Comparison of ENCODE assay signal across 11 cellular contexts in genomic region chr12:76259071-76259470, GRCh38.
DNase-seq lines count a peak whose midpoint lies in the region; ATAC-seq and TF ChIP-seq lines count a peak whose summit lies in the region.
"Had no signal": no experiment of that assay in that cellular context is flagged by ENCODE, and none has a peak within 500 bp of the region (broad histone marks: within the 10 kb centered on the region; RNA-seq: fewer than 3 reads in every experiment).

No MANE protein-coding gene starts in this region.

- H3K27ac ChIP-seq in AG04450 (ENCODE audit: low read depth, low read length) = peak overlapping the region; percentile 68
- peak overlapping the region; percentile 96 for H3K27ac ChIP-seq in RWPE2 (ENCODE audit: poor library complexity, severe bottlenecking)
- H3K27ac ChIP-seq in esophagus squamous epithelium = peak overlapping the region; percentile 54 to 85 (median 78)
- H3K27ac ChIP-seq in neural progenitor cell = peak overlapping the region; percentile 71

- H3K36me3 Mint-ChIP-seq in neural progenitor cell = peaks cover 2% of the 10 kb centered on the region

- H3K4me1 ChIP-seq in RWPE2 (ENCODE audit: insufficient read depth, poor library complexity, severe bottlenecking) (peaks cover 19% of the 10 kb centered on the region), esophagus squamous epithelium (peaks cover 7 to 47% (median 23%) of the 10 kb centered on the region in 3 donors), neural progenitor cell (peaks cover 21% of the 10 kb centered on the region)

- peaks cover 11% of the 10 kb centered on the region for H3K27me3 Mint-ChIP-seq in neural progenitor cell (ENCODE audit: insufficient read depth, low read depth)

- no peaks in the 10 kb centered on the region for H4K20me1 ChIP-seq in neural progenitor cell (ENCODE audit: low read depth)

- intact Hi-C loops in esophagus squamous epithelium (cut with DNase I) = no loop called here

- H3K36me3 ChIP-seq in RWPE2 (ENCODE audit: low read depth) = peaks cover 10% of the 10 kb centered on the region; the same call in 1 of the 2 replicates
- no peaks in the 10 kb centered on the region for H3K36me3 ChIP-seq in esophagus squamous epithelium
- no peaks in the 10 kb centered on the region for H3K36me3 ChIP-seq in neural progenitor cell

- H3K4me2 ChIP-seq in neural progenitor cell = peak overlapping the region; percentile 30

- WGBS in esophagus squamous epithelium, 2 donors = 50 to 68% methylated on average over 1 of the region's 1 CpG

- ATAC-seq in RWPE2 (ENCODE audit: low read depth) (no peak), HG02938 (IDR thresholded peaks at IDR 0.05; ENCODE audit: unreplicated experiment) (no peak)
- ATAC-seq: activated T-cell treated with anti-CD3 and anti-CD28 coated beads, Interleukin-2, amount 50 U/mL, for 4 hours; left lobe of liver had no signal

- no peaks in the 10 kb centered on the region for H3K79me2 ChIP-seq in neural progenitor cell (ENCODE audit: low read depth)

- H3K4me3 ChIP-seq in AG04450 (ENCODE audit: low read depth, low read length) (no peak overlapping the region), RWPE2 (ENCODE audit: severe bottlenecking) (no peak overlapping the region), esophagus squamous epithelium (no peak overlapping the region), neural progenitor cell (no peak overlapping the region)

- H3K9me3 ChIP-seq in AG04450 (ENCODE audit: control insufficient read depth, insufficient read depth, low read length) (peaks cover 2% of the 10 kb centered on the region; the same call in 1 of the 2 replicates), RWPE2 (ENCODE audit: severe bottlenecking) (peaks cover 5% of the 10 kb centered on the region), esophagus squamous epithelium (peaks cover 0 to 7% (median 0%) of the 10 kb centered on the region in 3 donors), neural progenitor cell (ENCODE audit: low read depth) (no peaks in the 10 kb centered on the region)

- H2AFZ ChIP-seq in neural progenitor cell (replicated peaks) = no peak overlapping the region

- peaks cover 27% of the 10 kb centered on the region for H3F3A ChIP-seq in neural progenitor cell (ENCODE audit: low read depth)

- no peak overlapping the region for H3K27ac Mint-ChIP-seq in neural progenitor cell

- H3K27me3 ChIP-seq in AG04450 (ENCODE audit: control insufficient read depth, insufficient read depth, low read length) = no peaks in the 10 kb centered on the region
- no peaks in the 10 kb centered on the region for H3K27me3 ChIP-seq in RWPE2 (ENCODE audit: insufficient read depth, poor library complexity, severe bottlenecking)
- H3K27me3 ChIP-seq in esophagus squamous epithelium = no peaks in the 10 kb centered on the region
- no peaks in the 10 kb centered on the region for H3K27me3 ChIP-seq in neural progenitor cell

- peaks cover 13% of the 10 kb centered on the region for H3K9me3 Mint-ChIP-seq in neural progenitor cell
- H3K9me3 Mint-ChIP-seq: activated T-cell treated with anti-CD3 and anti-CD28 coated beads, Interleukin-2, amount 50 U/mL, for 4 hours had no signal

- TF ChIP-seq CTCF in AG04450 (IDR thresholded peaks at IDR 0.05; ENCODE audit: low read depth, low read length) (no peak), RWPE2 (IDR thresholded peaks at IDR 0.05; ENCODE audit: poor library complexity, severe bottlenecking) (no peak), esophagus squamous epithelium (IDR thresholded peaks at IDR 0.05) (no peak), neural progenitor cell (IDR thresholded peaks at IDR 0.05) (no peak)

- CTCF ChIA-PET in AG04450 (lab: Charles Lee) = no interaction called here

- TF ChIP-seq POLR2A in esophagus squamous epithelium (IDR thresholded peaks at IDR 0.05) = no peak

- POLR2A ChIA-PET in AG04450 (lab: Yijun Ruan, JAX) = interaction anchor here (0.8 kb wide), 1 partner anchor 18 kb away, joined by 3 read pairs; no protein-coding TSS in a partner anchor

- H3K4me3 Mint-ChIP-seq in neural progenitor cell = no peak overlapping the region
- H3K4me3 Mint-ChIP-seq: activated T-cell treated with anti-CD3 and anti-CD28 coated beads, Interleukin-2, amount 50 U/mL, for 4 hours had no signal

- DNase-seq in AG04450 (ENCODE audit: low read depth, low spot score) (no peak), RWPE2 (ENCODE audit: low spot score) (no peak), esophagus squamous epithelium (lab: John Stamatoyannopoulos, UW) (no peak), neural progenitor cell (ENCODE audit: low spot score) (peak; percentile 56), middle frontal gyrus (ENCODE audit: extremely low spot score, low spot score) (no peak), NCI-H1417 treated with DMSO at 0.1 percent for 48 hours (lab: John Stamatoyannopoulos, UW) (no peak), NCI-H1436 treated with DMSO at 0.1 percent for 48 hours (lab: John Stamatoyannopoulos, UW) (no peak)
- DNase-seq: activated T-cell treated with anti-CD3 and anti-CD28 coated beads, Interleukin-2, amount 50 U/mL, for 4 hours; amygdala had no signal

- peaks cover 20% of the 10 kb centered on the region for H3K4me1 Mint-ChIP-seq in neural progenitor cell

- H3K9ac ChIP-seq in neural progenitor cell = no peak overlapping the region
